ENCODE assay signal across 8 cellular contexts in the genomic region with DNA sequence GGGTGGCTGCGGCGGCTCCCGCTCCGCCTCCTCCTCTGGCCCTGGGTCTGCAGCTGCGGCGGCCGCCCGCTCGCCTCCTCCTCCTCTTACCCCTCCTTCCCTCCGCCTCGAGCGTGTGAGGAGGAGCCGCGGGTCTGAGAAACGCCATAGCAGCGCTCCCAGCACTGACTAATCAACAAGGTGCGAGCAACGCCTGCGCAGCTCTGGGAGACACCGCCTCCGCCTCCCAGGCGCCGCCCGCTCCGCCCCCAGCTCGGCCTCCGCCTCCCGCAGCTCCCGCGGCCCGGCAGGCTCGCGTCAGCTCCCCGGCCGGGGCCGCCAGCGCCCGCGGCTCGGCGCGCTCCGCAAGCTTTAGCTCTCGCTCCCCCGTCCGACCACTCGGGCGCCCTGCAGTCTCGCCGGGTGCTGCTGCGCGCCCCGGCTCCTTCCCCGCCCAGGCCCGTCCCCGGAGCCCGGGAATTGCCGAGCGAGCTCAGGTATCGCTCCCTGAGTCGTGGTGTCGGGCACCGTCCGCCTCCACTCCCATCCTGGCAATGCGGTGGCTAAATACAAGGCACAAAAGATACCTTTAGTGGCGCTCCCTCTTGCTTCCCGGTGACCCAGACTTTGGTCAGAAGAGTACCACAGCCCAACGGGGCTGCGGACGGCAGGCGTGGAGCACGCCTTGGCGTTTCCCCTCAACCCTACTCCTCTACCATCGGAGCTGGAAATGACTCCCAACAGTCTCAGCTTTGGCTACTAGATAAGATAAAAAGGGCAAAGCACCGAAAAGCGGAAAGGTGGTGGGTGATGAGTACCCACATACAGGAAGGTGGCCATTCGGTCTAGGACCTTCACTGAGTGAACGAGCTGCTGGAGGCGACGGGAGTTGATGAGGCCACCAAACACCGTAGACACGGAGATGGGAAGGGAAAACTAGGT.
DNase-seq lines count a peak whose midpoint lies in the region; ATAC-seq and TF ChIP-seq lines count a peak whose summit lies in the region.

A gene (minus strand): TSS at position 170 of the 921 bp plus-strand sequence. CDS start 454 bp downstream, outside the sequence.

- no peak for TF ChIP-seq POLR2A in GM18505 (IDR thresholded peaks at IDR 0.05; ENCODE audit: borderline replicate concordance, extremely low read depth, insufficient read depth, insufficient read length)

- ATAC-seq in GM18505 (IDR thresholded peaks at IDR 0.05; ENCODE audit: unreplicated experiment): peak; percentile 98
- ATAC-seq in HG02970 (IDR thresholded peaks at IDR 0.05; ENCODE audit: low FRiP score, unreplicated experiment): peak; percentile 98

- TF ChIP-seq CTCF in retinal pigment epithelial cell (conservative IDR thresholded peaks at IDR 0.05; ENCODE audit: low read depth, low read length): peak; percentile 53

- peak within 1 kb of the TSS; percentile 75 for H3K4me3 ChIP-seq in retinal pigment epithelial cell (ENCODE audit: low read length)

- DNase-seq in NCI-H187 treated with DMSO at 0.1 percent for 48 hours (lab: John Stamatoyannopoulos, UW): peak; percentile 57
- DNase-seq in T-helper 9 cell: peak; percentile 54
- peak; percentile 99 for DNase-seq in astrocyte of the hippocampus (ENCODE audit: low read depth, low spot score)
- peak; percentile 95 to 98 for DNase-seq in hippocampal formation (lab: John Stamatoyannopoulos, UW)
- peak; percentile 92 for DNase-seq in retinal pigment epithelial cell (ENCODE audit: low read depth)
- DNase-seq in NK-92 treated with Interleukin-12 subunit alpha and Interleukin-12 subunit beta, amount 100 ng/mL, for 24 hours (lab: John Stamatoyannopoulos, UW): no peak
